19 cellular contexts compared by ENCODE assay signal in the genomic region with DNA sequence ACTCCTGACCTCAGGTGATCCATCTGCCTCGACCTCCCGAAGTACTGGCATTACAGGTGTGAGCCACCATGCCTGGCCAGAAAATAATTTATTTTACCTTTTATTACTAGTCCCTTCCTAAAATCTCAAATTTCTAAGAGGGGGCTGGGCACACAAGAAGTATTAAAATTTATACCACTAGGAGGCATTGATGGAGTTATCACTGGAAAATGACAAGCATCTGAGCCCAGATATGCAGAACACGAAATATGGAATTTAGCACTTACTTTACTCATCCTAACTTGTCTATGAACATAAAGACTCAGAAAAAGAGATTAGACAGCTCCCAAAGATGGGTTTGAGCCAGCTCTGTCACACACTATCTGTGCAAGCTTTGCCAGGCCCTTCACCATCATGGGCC. TPM values are rescaled to one million over a fixed set of nuclear protein-coding genes. Genes with fewer than 3 reads are reported as not detected.
A peak's percentile ranks its signal among the peaks of the same experiment; 100 is the strongest.
DNase-seq lines count a peak whose midpoint lies in the region; ATAC-seq and TF ChIP-seq lines count a peak whose summit lies in the region.
"Had no signal": no experiment of that assay in that cellular context is flagged by ENCODE, and none has a peak within 500 bp of the region (broad histone marks: within the 10 kb centered on the region; RNA-seq: fewer than 3 reads in every experiment).

No MANE protein-coding gene starts in this region.

- no peak overlapping the region for H2BK120ac ChIP-seq in mesenchymal stem cell (ENCODE audit: low read depth, low read length)

- H3K27me3 Mint-ChIP-seq in activated CD4-positive, alpha-beta T cell treated with anti-CD3 and anti-CD28 coated beads, Interleukin-2, amount 10 ng/mL, durations not matched to agents 7 days and 5 days, result no peaks in the 10 kb centered on the region
- H3K27me3 Mint-ChIP-seq in endothelial cell (ENCODE audit: unreplicated experiment) (peaks cover 4% of the 10 kb centered on the region), natural killer cell (ENCODE audit: low read depth in 2 of 2) (no peaks in the 10 kb centered on the region)
- H3K27me3 Mint-ChIP-seq: CD8-positive, alpha-beta memory T cell had no signal

- H3K18ac ChIP-seq in mesenchymal stem cell (ENCODE audit: low read depth in 1 of 2, low read length in 2 of 2), result no peak overlapping the region

- POLR2A ChIA-PET in activated CD4-positive, alpha-beta T cell treated with anti-CD3 and anti-CD28 coated beads, Interleukin-2, amount 10 ng/mL, durations not matched to agents 7 days and 5 days (lab: Charles Lee), result no interaction called here
- POLR2A ChIA-PET in OCI-LY7 (lab: Charles Lee), result no interaction called here

- BruUV-seq in OCI-LY7 (replicated peaks; lab: Mats Ljungman, UMichigan), result no TSS peak

- H3K9me3 ChIP-seq in OCI-LY7 (ENCODE audit: low read length) (no peaks in the 10 kb centered on the region), mesenchymal stem cell (ENCODE audit: control insufficient read depth, low read length) (no peaks in the 10 kb centered on the region)
- H3K9me3 ChIP-seq: ovary, tibial nerve had no signal

- H4K8ac ChIP-seq in mesenchymal stem cell (ENCODE audit: low read length), result no peak overlapping the region

- WGBS in mesenchymal stem cell, result 98% methylated on average over 3 of the region's 3 CpGs

- TF ChIP-seq CTCF in OCI-LY7 (conservative IDR thresholded peaks at IDR 0.05; ENCODE audit: low read length), result peak; percentile 36; the same call in 1 of the 2 replicates
- peak; percentile 17 for TF ChIP-seq CTCF in endothelial cell (IDR thresholded peaks at IDR 0.05; ENCODE audit: unreplicated experiment)
- TF ChIP-seq CTCF in natural killer cell (IDR thresholded peaks at IDR 0.05), result no peak
- TF ChIP-seq CTCF in GM20000 (IDR thresholded peaks at IDR 0.05; ENCODE audit: extremely low read depth, missing control alignments), result no peak

- H4K91ac ChIP-seq in mesenchymal stem cell (ENCODE audit: low read length), result no peak overlapping the region

- no peak overlapping the region for H3K4ac ChIP-seq in mesenchymal stem cell (ENCODE audit: low read depth in 1 of 2, low read length in 2 of 2)

- CTCF ChIA-PET in activated CD4-positive, alpha-beta T cell treated with anti-CD3 and anti-CD28 coated beads, Interleukin-2, amount 10 ng/mL, durations not matched to agents 7 days and 5 days (lab: Charles Lee), result interaction anchor here (0.8 to 3.2 kb wide), 4 partner anchors 10 to 112 kb away, joined by 3 to 15 read pairs (median 9); no protein-coding TSS in a partner anchor
- CTCF ChIA-PET in OCI-LY7 (lab: Charles Lee; ENCODE audit: unreplicated experiment), result no interaction called here

- no peak overlapping the region for H2BK12ac ChIP-seq in mesenchymal stem cell (ENCODE audit: low read length in 2 of 2)

- H3K9me2 ChIP-seq in OCI-LY7 (ENCODE audit: insufficient read depth, low read length), result no peaks in the 10 kb centered on the region

- H3K9ac ChIP-seq in mesenchymal stem cell (ENCODE audit: low read length), result no peak overlapping the region

- no peak overlapping the region for H2BK15ac ChIP-seq in mesenchymal stem cell (ENCODE audit: low read depth, poor library complexity, severe bottlenecking)

- H2BK5ac ChIP-seq in mesenchymal stem cell (ENCODE audit: low read depth, low read length, poor library complexity, severe bottlenecking), result no peak overlapping the region

- no peak overlapping the region for H3K14ac ChIP-seq in mesenchymal stem cell (ENCODE audit: low read length in 2 of 2)

- H3K4me3 ChIP-seq in OCI-LY7 (ENCODE audit: low read depth, low read length, poor library complexity, severe bottlenecking) (no peak overlapping the region), mesenchymal stem cell (ENCODE audit: insufficient read depth in 1 of 2, low read depth in 1 of 2, low read length in 2 of 2) (no peak overlapping the region)
- H3K4me3 ChIP-seq: coronary artery, GM12878, ovary, tibial nerve had no signal

- H4K20me1 ChIP-seq in OCI-LY7 (ENCODE audit: insufficient read depth, low read length), result no peaks in the 10 kb centered on the region

- no peaks in the 10 kb centered on the region for H3K9me3 Mint-ChIP-seq in activated CD4-positive, alpha-beta T cell treated with anti-CD3 and anti-CD28 coated beads, Interleukin-2, amount 10 ng/mL, durations not matched to agents 7 days and 5 days
- H3K9me3 Mint-ChIP-seq in endothelial cell (ENCODE audit: unreplicated experiment) (no peaks in the 10 kb centered on the region), natural killer cell (no peaks in the 10 kb centered on the region)
- H3K9me3 Mint-ChIP-seq: CD8-positive, alpha-beta memory T cell had no signal

- intact Hi-C loops in OCI-LY7 (cut with micrococcal nuclease; ENCODE audit: unreplicated experiment), result no loop called here
- intact Hi-C loops in natural killer cell (cut with micrococcal nuclease), result no loop called here

- ATAC-seq in natural killer cell, result no peak
- ATAC-seq: esophagus mucosa, GM12878 had no signal

- peaks cover 25% of the 10 kb centered on the region for H3K79me1 ChIP-seq in mesenchymal stem cell (replicated peaks; ENCODE audit: low read length, poor library complexity, severe bottlenecking)

- H3K4me3 Mint-ChIP-seq in activated CD4-positive, alpha-beta T cell treated with anti-CD3 and anti-CD28 coated beads, Interleukin-2, amount 10 ng/mL, durations not matched to agents 7 days and 5 days, result no peak overlapping the region
- H3K4me3 Mint-ChIP-seq in endothelial cell (ENCODE audit: unreplicated experiment) (no peak overlapping the region), natural killer cell (no peak overlapping the region)
- H3K4me3 Mint-ChIP-seq: CD8-positive, alpha-beta memory T cell had no signal

- no peaks in the 10 kb centered on the region for H3K27me3 ChIP-seq in mesenchymal stem cell (ENCODE audit: control insufficient read depth in 1 of 2, insufficient read depth in 1 of 2, low read length in 2 of 2)
- H3K27me3 ChIP-seq: ovary, tibial nerve had no signal

- H2AFZ ChIP-seq in OCI-LY7 (ENCODE audit: low read length), result no peak overlapping the region
- H2AFZ ChIP-seq in mesenchymal stem cell (ENCODE audit: low read depth, low read length), result no peak overlapping the region

- H3K36me3 Mint-ChIP-seq in activated CD4-positive, alpha-beta T cell treated with anti-CD3 and anti-CD28 coated beads, Interleukin-2, amount 10 ng/mL, durations not matched to agents 7 days and 5 days (ENCODE audit: low read depth), result peaks cover 60% of the 10 kb centered on the region
- peaks cover 34% of the 10 kb centered on the region for H3K36me3 Mint-ChIP-seq in endothelial cell (ENCODE audit: low read depth, unreplicated experiment)
- H3K36me3 Mint-ChIP-seq in natural killer cell, result peaks cover 20% of the 10 kb centered on the region

- H3K27ac Mint-ChIP-seq in activated CD4-positive, alpha-beta T cell treated with anti-CD3 and anti-CD28 coated beads, Interleukin-2, amount 10 ng/mL, durations not matched to agents 7 days and 5 days, result peak overlapping the region; percentile 86
- no peak overlapping the region for H3K27ac Mint-ChIP-seq in endothelial cell (ENCODE audit: unreplicated experiment)
- no peak overlapping the region for H3K27ac Mint-ChIP-seq in natural killer cell

- DNase-seq in activated CD4-positive, alpha-beta T cell treated with anti-CD3 and anti-CD28 coated beads, Interleukin-2, amount 10 ng/mL, durations not matched to agents 7 days and 5 days, result no peak
- no peak for DNase-seq in activated CD4-positive, alpha-beta T cell treated with anti-CD3 and anti-CD28 coated beads, Interleukin-2, amount 50 U/mL, for 4 hours
- no peak for DNase-seq in OCI-LY7 (ENCODE audit: low spot score)
- no peak for DNase-seq in endothelial cell (ENCODE audit: low spot score)
- peak; percentile 8 for DNase-seq in stimulated activated CD8-positive, alpha-beta memory T cell treated with anti-CD3 and anti-CD28 coated beads, Interleukin-4, amount 100 ng/mL, for 48 hours
- DNase-seq in natural killer cell, result no peak
- no peak for DNase-seq in GM20000 (ENCODE audit: low spot score)
- DNase-seq in mesenchymal stem cell, result no peak
- DNase-seq: aorta; CD8-positive, alpha-beta memory T cell; MV-4-11; NCI-H2107; NCI-H748 treated with DMSO at 0.1 percent for 48 hours; ovary; small intestine had no signal

- H3K4me1 Mint-ChIP-seq in activated CD4-positive, alpha-beta T cell treated with anti-CD3 and anti-CD28 coated beads, Interleukin-2, amount 10 ng/mL, durations not matched to agents 7 days and 5 days, result peaks cover 49% of the 10 kb centered on the region
- H3K4me1 Mint-ChIP-seq in endothelial cell (ENCODE audit: unreplicated experiment) (no peaks in the 10 kb centered on the region), natural killer cell (no peaks in the 10 kb centered on the region)

- H2AK5ac ChIP-seq in mesenchymal stem cell (ENCODE audit: low read length, severe bottlenecking), result no peak overlapping the region

- H3K79me2 ChIP-seq in OCI-LY7 (ENCODE audit: insufficient read depth, low read depth, low read length), result no peaks in the 10 kb centered on the region

- peaks cover 47% of the 10 kb centered on the region; the same call in 1 of the 2 replicates for H3K36me3 ChIP-seq in OCI-LY7 (ENCODE audit: insufficient read depth, low read length)
- peaks cover 50 to 84% of the 10 kb centered on the region in 2 experiments for H3K36me3 ChIP-seq in mesenchymal stem cell (ENCODE audit: control insufficient read depth in 1 of 2, insufficient read depth in 2 of 2, low read depth in 1 of 2, low read length in 2 of 2)
- H3K36me3 ChIP-seq: ovary had no signal

- H3K23ac ChIP-seq in mesenchymal stem cell (ENCODE audit: low read length in 2 of 2), result no peak overlapping the region

- no peaks in the 10 kb centered on the region for H3K4me1 ChIP-seq in OCI-LY7 (ENCODE audit: insufficient read depth, low read length, poor library complexity, severe bottlenecking)
- H3K4me1 ChIP-seq in mesenchymal stem cell (ENCODE audit: control insufficient read depth, insufficient read depth, low read depth, low read length), result peaks cover 2% of the 10 kb centered on the region

- H3K27ac ChIP-seq in OCI-LY7 (ENCODE audit: low read depth, low read length, poor library complexity, severe bottlenecking) (no peak overlapping the region), mesenchymal stem cell (ENCODE audit: low read length, poor library complexity, severe bottlenecking) (no peak overlapping the region)
- H3K27ac ChIP-seq: coronary artery, ovary, tibial nerve had no signal

- H3K4me2 ChIP-seq in OCI-LY7 (ENCODE audit: low read length), result no peak overlapping the region
- no peak overlapping the region for H3K4me2 ChIP-seq in mesenchymal stem cell (ENCODE audit: low read length, poor library complexity, severe bottlenecking)

RNA-seq across cellular contexts. Expression of a gene that starts 46.4 kb away (rescaled TPM):
- total RNA-seq in activated CD4-positive, alpha-beta T cell treated with anti-CD3 and anti-CD28 coated beads, Interleukin-2, amount 10 ng/mL, durations not matched to agents 7 days and 5 days, result 100 to 1,000 TPM in 1 of 2 experiments, 10 to 100 TPM in 1; 99.5 to 108 TPM
- 1.9 and 3.8 TPM in 2 replicates for total RNA-seq in OCI-LY7 (2014; rRNA removed; shearing (Covaris generic))
- total RNA-seq in OCI-LY7 (2022) (7.9 TPM in 2 replicates), endothelial cell (ENCODE audit: unreplicated experiment) (67.2 TPM), natural killer cell (100 to 1,000 TPM; 112 to 135 (median 117) TPM)
- 4.0 TPM for polyA plus RNA-seq in mesenchymal stem cell (2013, experiment 1 of 2)
- polyA plus RNA-seq in mesenchymal stem cell (2013, experiment 2 of 2), result 3.2 TPM

RNA-seq across cellular contexts. Expression of a gene that starts 53.6 kb away (rescaled TPM):
- total RNA-seq in activated CD4-positive, alpha-beta T cell treated with anti-CD3 and anti-CD28 coated beads, Interleukin-2, amount 10 ng/mL, durations not matched to agents 7 days and 5 days, result 100 to 1,000 TPM; 114 to 121 TPM
- total RNA-seq in OCI-LY7 (2014; rRNA removed; shearing (Covaris generic)), result 11.4 and 14.8 TPM in 2 replicates
- 28.7 and 37.2 TPM in 2 replicates for total RNA-seq in OCI-LY7 (2022)
- 160 TPM for total RNA-seq in endothelial cell (ENCODE audit: unreplicated experiment)
- total RNA-seq in natural killer cell, result 100 to 1,000 TPM; 190 to 246 (median 206) TPM
- polyA plus RNA-seq in mesenchymal stem cell (2013, experiment 1 of 2), result 67.6 TPM
- polyA plus RNA-seq in mesenchymal stem cell (2013, experiment 2 of 2), result 66.8 TPM

RNA-seq across cellular contexts. Expression of a gene that starts 58.5 kb away (rescaled TPM):
- total RNA-seq in activated CD4-positive, alpha-beta T cell treated with anti-CD3 and anti-CD28 coated beads, Interleukin-2, amount 10 ng/mL, durations not matched to agents 7 days and 5 days, result 100 to 1,000 TPM; 150 to 164 TPM
- 32.4 and 33.3 TPM in 2 replicates for total RNA-seq in OCI-LY7 (2014; rRNA removed; shearing (Covaris generic))
- total RNA-seq in OCI-LY7 (2022) (46.7 and 50.5 TPM in 2 replicates), endothelial cell (ENCODE audit: unreplicated experiment) (40.2 TPM), natural killer cell (100 to 1,000 TPM in 2 of 3 donors, 10 to 100 TPM in 1; 79.9 to 112 (median 103) TPM)
- 12.3 TPM for polyA plus RNA-seq in mesenchymal stem cell (2013, experiment 1 of 2)
- 11.9 TPM for polyA plus RNA-seq in mesenchymal stem cell (2013, experiment 2 of 2)

Comparison
In these comparisons a context has a peak if more than half of its experiments do, and no peak if none do; other contexts are left out.
1. CTCF ChIP-seq: peak in OCI-LY7 (single experiment) and endothelial cell (single experiment); none in natural killer cell (single experiment) and GM20000 (single experiment).